ENCODE assay signal across 8 cellular contexts in genomic region chr10:84845628-84846261, GRCh38.
DNase-seq lines count a peak whose midpoint lies in the region; ATAC-seq, FAIRE-seq and TF ChIP-seq lines count a peak whose summit lies in the region.

No MANE protein-coding gene starts in this region.

- CTCF ChIA-PET in A549 (lab: Yijun Ruan, JAX) = interaction anchor here (1.4 kb wide), 1 partner anchor 1517 kb away, joined by 3 read pairs; no protein-coding TSS in a partner anchor

- no peaks in the 10 kb centered on the region for H3K36me3 ChIP-seq in osteoblast (ENCODE audit: insufficient read depth, low read length)
- H3K36me3 ChIP-seq in transverse colon = no peaks in the 10 kb centered on the region

- in situ Hi-C loops in transverse colon (cut with MboI; ENCODE audit: low pct_ligation_motif_present in 1 of 4, low pct_unique_long_range_greater_than_20kb in 1 of 4, low sequenced_read_pairs in 3 of 4) = no loop called here

- H3K79me2 ChIP-seq in osteoblast (ENCODE audit: insufficient read depth, low read length) = no peaks in the 10 kb centered on the region

- TF ChIP-seq EP300 in A549 (IDR thresholded peaks at IDR 0.05) (no peak), transverse colon (IDR thresholded peaks at IDR 0.05; ENCODE audit: low read depth) (no peak)

- H4K20me1 ChIP-seq in osteoblast (ENCODE audit: insufficient read depth, low read length) = no peaks in the 10 kb centered on the region

- FAIRE-seq in A549 (lab: Jason Lieb, UNC) = no peak

- H3K4me2 ChIP-seq in A549 (no peak overlapping the region), osteoblast (ENCODE audit: insufficient read depth, low read length) (no peak overlapping the region)

- no peak overlapping the region for H3K27ac ChIP-seq in A549
- H3K27ac ChIP-seq in osteoblast (ENCODE audit: low read depth, low read length) = no peak overlapping the region
- no peak overlapping the region for H3K27ac ChIP-seq in transverse colon

- TF ChIP-seq POLR2A in A549 (IDR thresholded peaks at IDR 0.05; ENCODE audit: low read length) (no peak), transverse colon (IDR thresholded peaks at IDR 0.05) (no peak)

- intact Hi-C loops in sciatic nerve (cut with DNase I) (no loop called here), transverse colon (cut with DNase I; ENCODE audit: low total_unique reads) (no loop called here)

- H3K27me3 ChIP-seq in osteoblast (ENCODE audit: insufficient read depth, low read length) (no peaks in the 10 kb centered on the region), transverse colon (no peaks in the 10 kb centered on the region)

- peak; percentile 15; the same call in 1 of the 3 replicates for TF ChIP-seq CTCF in A549 (IDR thresholded peaks at IDR 0.05)
- TF ChIP-seq CTCF in osteoblast (IDR thresholded peaks at IDR 0.05; ENCODE audit: extremely low read depth, low read depth, low read length) = no peak
- TF ChIP-seq CTCF in transverse colon (IDR thresholded peaks at IDR 0.05) = no peak

- POLR2A ChIA-PET in A549 (lab: Yijun Ruan, JAX) = no interaction called here

- no peak overlapping the region for H2AFZ ChIP-seq in osteoblast (ENCODE audit: low read length)

- H3K4me1 ChIP-seq in A549 (no peaks in the 10 kb centered on the region), osteoblast (ENCODE audit: insufficient read depth, low read length) (no peaks in the 10 kb centered on the region), transverse colon (no peaks in the 10 kb centered on the region)

- peak in 1 of 2 experiments; percentile 37; a peak in 2 of 5 replicates for TF ChIP-seq RAD21 in A549 (conservative IDR thresholded peaks at IDR 0.05 in 1 of 2, IDR thresholded peaks at IDR 0.05 in 1 of 2)

- H3K4me3 ChIP-seq in A549 (no peak overlapping the region), osteoblast (ENCODE audit: insufficient read depth, low read length) (no peak overlapping the region), transverse colon (no peak overlapping the region)

- H3K9me3 ChIP-seq in A549 (no peaks in the 10 kb centered on the region), osteoblast (ENCODE audit: low read depth, low read length) (no peaks in the 10 kb centered on the region), transverse colon (no peaks in the 10 kb centered on the region)

- 36% methylated on average over 2 of the region's 2 CpGs for WGBS in A549 (ENCODE audit: missing lambda C conversion rate)
- 85% methylated on average over 2 of the region's 2 CpGs; no CpG with 5 or more reads in 1 of the 2 donors for WGBS in transverse colon (ENCODE audit: low coverage in 1 of 2), 2 donors

- ATAC-seq in A549 = peak; percentile 62 to 75; a peak in 5 of 6 replicates
- peak; percentile 52 for ATAC-seq in GM18511 (IDR thresholded peaks at IDR 0.05; ENCODE audit: unreplicated experiment)
- ATAC-seq in esophagus mucosa = peak; percentile 46
- ATAC-seq in sciatic nerve = no peak

- peak in 1 of 2 experiments; percentile 27 for DNase-seq in A549 (ENCODE audit: low read depth in 1 of 2, low spot score in 1 of 2)
- DNase-seq in NCI-H1105 treated with DMSO at 0.1 percent for 48 hours (lab: John Stamatoyannopoulos, UW) = peak; percentile 40
- DNase-seq in activated gamma-delta T cell (lab: John Stamatoyannopoulos, UW) = no peak
- DNase-seq in sciatic nerve (ENCODE audit: low spot score) = no peak
- no peak for DNase-seq in osteoblast (ENCODE audit: insufficient read length, low spot score, missing footprints)
- no peak for DNase-seq in transverse colon

TF ChIP-seq in A549, 52 proteins besides CTCF, POLR2A, EP300 and RAD21:
- TF ChIP-seq ATOH8 (CRISPR knock-in tag; IDR thresholded peaks at IDR 0.05; ENCODE audit: low read depth) (no peak), ZNF302 (CRISPR knock-in tag; IDR thresholded peaks at IDR 0.05) (no peak), KDM5A (IDR thresholded peaks at IDR 0.05) (no peak), EHMT2 (IDR thresholded peaks at IDR 0.05; ENCODE audit: low read depth) (no peak), RCOR1 (IDR thresholded peaks at IDR 0.05; ENCODE audit: low read depth, low read length) (no peak), CBX2 (IDR thresholded peaks at IDR 0.05; ENCODE audit: borderline replicate concordance, low read depth) (no peak), TP53 (CRISPR knock-in tag; IDR thresholded peaks at IDR 0.05) (no peak), RARB (CRISPR knock-in tag; IDR thresholded peaks at IDR 0.05) (no peak), NR3C1 (IDR thresholded peaks at IDR 0.05) (no peak), MAFK (IDR thresholded peaks at IDR 0.05; ENCODE audit: partially characterized antibody) (no peak), ZFP36 (IDR thresholded peaks at IDR 0.05; ENCODE audit: borderline replicate concordance, partially characterized antibody) (no peak)
